1 cellular context compared by ENCODE assay signal in the genomic region with DNA sequence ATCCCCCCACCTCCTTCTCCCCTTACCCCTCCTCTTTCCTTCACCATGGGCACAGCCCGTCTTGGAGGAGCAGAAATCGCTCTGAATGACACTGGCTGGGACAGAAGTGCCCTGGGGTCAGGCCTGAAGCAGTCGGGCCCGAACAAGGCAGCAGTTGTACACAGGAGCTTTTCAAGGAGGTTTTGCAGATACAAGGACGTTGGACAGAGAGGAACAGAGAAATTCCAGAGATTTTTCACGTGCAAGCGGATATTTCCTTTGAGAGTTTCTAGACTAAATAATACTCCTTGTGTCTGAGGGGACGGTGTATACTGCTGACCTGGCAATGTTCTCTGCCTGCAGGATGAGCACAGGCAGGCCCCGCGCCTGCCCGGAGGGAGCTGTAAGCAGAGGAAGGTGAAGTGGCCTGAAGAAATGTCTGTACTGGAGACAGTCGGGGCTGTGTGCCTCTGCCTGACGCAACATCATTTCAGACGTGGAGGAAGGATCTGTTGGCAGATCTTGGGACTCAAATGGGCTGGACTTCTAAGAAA.
TF ChIP-seq lines count a peak whose summit lies in the region.

No MANE protein-coding gene starts in this region.

TF ChIP-seq in GM23338, 12 proteins besides CTCF, POLR2A, EP300 and RAD21 (continued from another document):
- TF ChIP-seq, protein P1, sequence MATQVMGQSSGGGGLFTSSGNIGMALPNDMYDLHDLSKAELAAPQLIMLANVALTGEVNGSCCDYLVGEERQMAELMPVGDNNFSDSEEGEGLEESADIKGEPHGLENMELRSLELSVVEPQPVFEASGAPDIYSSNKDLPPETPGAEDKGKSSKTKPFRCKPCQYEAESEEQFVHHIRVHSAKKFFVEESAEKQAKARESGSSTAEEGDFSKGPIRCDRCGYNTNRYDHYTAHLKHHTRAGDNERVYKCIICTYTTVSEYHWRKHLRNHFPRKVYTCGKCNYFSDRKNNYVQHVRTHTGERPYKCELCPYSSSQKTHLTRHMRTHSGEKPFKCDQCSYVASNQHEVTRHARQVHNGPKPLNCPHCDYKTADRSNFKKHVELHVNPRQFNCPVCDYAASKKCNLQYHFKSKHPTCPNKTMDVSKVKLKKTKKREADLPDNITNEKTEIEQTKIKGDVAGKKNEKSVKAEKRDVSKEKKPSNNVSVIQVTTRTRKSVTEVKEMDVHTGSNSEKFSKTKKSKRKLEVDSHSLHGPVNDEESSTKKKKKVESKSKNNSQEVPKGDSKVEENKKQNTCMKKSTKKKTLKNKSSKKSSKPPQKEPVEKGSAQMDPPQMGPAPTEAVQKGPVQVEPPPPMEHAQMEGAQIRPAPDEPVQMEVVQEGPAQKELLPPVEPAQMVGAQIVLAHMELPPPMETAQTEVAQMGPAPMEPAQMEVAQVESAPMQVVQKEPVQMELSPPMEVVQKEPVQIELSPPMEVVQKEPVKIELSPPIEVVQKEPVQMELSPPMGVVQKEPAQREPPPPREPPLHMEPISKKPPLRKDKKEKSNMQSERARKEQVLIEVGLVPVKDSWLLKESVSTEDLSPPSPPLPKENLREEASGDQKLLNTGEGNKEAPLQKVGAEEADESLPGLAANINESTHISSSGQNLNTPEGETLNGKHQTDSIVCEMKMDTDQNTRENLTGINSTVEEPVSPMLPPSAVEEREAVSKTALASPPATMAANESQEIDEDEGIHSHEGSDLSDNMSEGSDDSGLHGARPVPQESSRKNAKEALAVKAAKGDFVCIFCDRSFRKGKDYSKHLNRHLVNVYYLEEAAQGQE (IDR thresholded peaks at IDR 0.05; ENCODE audit: unreplicated experiment) = no peak
